ENCODE assay signal across 18 cellular contexts in the genomic region with DNA sequence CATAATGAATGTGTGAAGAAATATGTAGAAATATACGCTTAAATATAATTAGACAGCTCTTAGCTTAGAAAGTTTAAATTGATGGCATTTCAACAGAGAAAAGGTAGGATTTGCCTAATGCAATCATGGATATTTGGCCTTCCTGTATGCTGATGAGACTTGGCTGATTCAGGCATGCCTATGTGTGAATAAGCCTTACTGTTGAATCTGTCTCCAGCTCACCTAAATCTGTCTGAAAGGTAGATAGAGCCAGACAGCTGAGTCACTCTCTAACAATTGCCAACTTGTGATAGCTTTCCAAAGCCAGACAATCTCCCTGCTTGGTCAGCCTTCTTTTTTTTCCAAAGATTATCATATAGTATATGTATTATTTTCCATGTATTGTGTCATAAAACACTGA.
DNase-seq lines count a peak whose midpoint lies in the region; ATAC-seq, FAIRE-seq and TF ChIP-seq lines count a peak whose summit lies in the region.
"Had no signal": no experiment of that assay in that cellular context is flagged by ENCODE, and none has a peak within 500 bp of the region (broad histone marks: within the 10 kb centered on the region; RNA-seq: fewer than 3 reads in every experiment).

No MANE protein-coding gene starts in this region.

- BruUV-seq in HepG2 (replicated peaks; lab: Mats Ljungman, UMichigan) = no TSS peak

- no peak for ATAC-seq in HepG2
- no peak for ATAC-seq in activated naive CD8-positive, alpha-beta T cell treated with anti-CD3 and anti-CD28 coated beads, Interleukin-2, amount 50 U/mL, for 24 hours
- ATAC-seq in HG02973 (IDR thresholded peaks at IDR 0.05; ENCODE audit: unreplicated experiment) = no peak

- FAIRE-seq in HepG2 (lab: Jason Lieb, UNC) = no peak

- H3K4me2 ChIP-seq in HepG2 (ENCODE audit: low read depth, low read length) = no peak overlapping the region

- H3K4me3 ChIP-seq in AG10803 (ENCODE audit: low read length) = no peak overlapping the region
- H3K4me3 ChIP-seq in MG63 = no peak overlapping the region
- no peak overlapping the region for H3K4me3 ChIP-seq in HepG2 (replicated peaks in 1 of 3; ENCODE audit: insufficient read depth in 1 of 3, low read depth in 2 of 3, low read length in 3 of 3)
- H3K4me3 ChIP-seq in right atrium auricular region = no peak overlapping the region
- H3K4me3 ChIP-seq: ovary, tibial artery had no signal

- H4K20me1 ChIP-seq in HepG2 (ENCODE audit: insufficient read depth, low read length) = no peaks in the 10 kb centered on the region

- H3K4me3 Mint-ChIP-seq in activated naive CD8-positive, alpha-beta T cell treated with anti-CD3 and anti-CD28 coated beads, Interleukin-2, amount 50 U/mL, for 24 hours = no peak overlapping the region

- POLR2A ChIA-PET in HepG2 (lab: Yijun Ruan, JAX) = no interaction called here

- H3K27ac Mint-ChIP-seq in activated naive CD8-positive, alpha-beta T cell treated with anti-CD3 and anti-CD28 coated beads, Interleukin-2, amount 50 U/mL, for 24 hours = no peak overlapping the region

- H3K9me3 ChIP-seq in MG63 (no peaks in the 10 kb centered on the region), HepG2 (ENCODE audit: low read length) (peaks cover 54% of the 10 kb centered on the region), right atrium auricular region (no peaks in the 10 kb centered on the region)
- H3K9me3 ChIP-seq: ovary, tibial artery had no signal

- H3K9me3 Mint-ChIP-seq in activated naive CD8-positive, alpha-beta T cell treated with anti-CD3 and anti-CD28 coated beads, Interleukin-2, amount 50 U/mL, for 24 hours = peaks cover 9% of the 10 kb centered on the region

- TF ChIP-seq POLR2A in HepG2 (IDR thresholded peaks at IDR 0.05; ENCODE audit: insufficient read depth in 1 of 2, low read depth in 2 of 2, low read length in 2 of 2) = no peak

- H3K36me3 Mint-ChIP-seq in activated naive CD8-positive, alpha-beta T cell treated with anti-CD3 and anti-CD28 coated beads, Interleukin-2, amount 50 U/mL, for 24 hours (ENCODE audit: low read depth) = no peaks in the 10 kb centered on the region

- H3K9ac ChIP-seq in HepG2 (ENCODE audit: insufficient read depth, low read depth, low read length) = no peak overlapping the region

- H3K36me3 ChIP-seq in MG63 (no peaks in the 10 kb centered on the region), HepG2 (replicated peaks in 1 of 2; ENCODE audit: control insufficient read depth in 1 of 2, insufficient read depth in 2 of 2, low read length in 2 of 2) (no peaks in the 10 kb centered on the region), right atrium auricular region (no peaks in the 10 kb centered on the region)
- H3K36me3 ChIP-seq: ovary, tibial artery had no signal

- DNase-seq in AG10803 (ENCODE audit: low read depth) (peak; percentile 66), MG63 (peak; percentile 14), dermis blood vessel endothelial cell (peak; percentile 74), HepG2 (ENCODE audit: low spot score) (peak; percentile 24), right atrium auricular region (ENCODE audit: low spot score) (no peak), CD1c-positive myeloid dendritic cell (ENCODE audit: extremely low spot score) (no peak)
- DNase-seq in activated naive CD8-positive, alpha-beta T cell treated with anti-CD3 and anti-CD28 coated beads, Interleukin-2, amount 50 U/mL, for 24 hours = no peak
- DNase-seq: activated naive CD4-positive, alpha-beta T cell; cerebellar nuclear complex; DMS79 treated with DMSO at 0.1 percent for 48 hours; Karpas-422; midbrain; NCI-H1694 treated with DMSO at 0.1 percent for 48 hours; NCI-H748 treated with DMSO at 0.1 percent for 48 hours; ovary; SHP77; tibial artery had no signal

- CTCF ChIA-PET in HepG2 (lab: Yijun Ruan, JAX; ENCODE audit: low intra/inter-chr PET ratio, low total read pairs) = no interaction called here

- TF ChIP-seq CTCF in AG10803 (conservative IDR thresholded peaks at IDR 0.05; ENCODE audit: low read length) = no peak
- no peak for TF ChIP-seq CTCF in HepG2 (CRISPR knock-in tag; IDR thresholded peaks at IDR 0.05)
- TF ChIP-seq CTCF in right atrium auricular region (IDR thresholded peaks at IDR 0.05) = no peak

- intact Hi-C loops in HepG2 (cut with micrococcal nuclease; ENCODE audit: unreplicated experiment) = no loop called here

- H3K4me1 Mint-ChIP-seq in activated naive CD8-positive, alpha-beta T cell treated with anti-CD3 and anti-CD28 coated beads, Interleukin-2, amount 50 U/mL, for 24 hours = no peaks in the 10 kb centered on the region

- WGBS in HepG2 (ENCODE audit: low lambda C conversion rate) = 90% methylated on average over 1 of the region's 1 CpG

- TF ChIP-seq RAD21 in HepG2 (CRISPR knock-in tag; IDR thresholded peaks at IDR 0.05) = no peak

- in situ Hi-C loops in HepG2 (cut with HindIII; ENCODE audit: extremely low pct_ligation_motif_present, low pct_unique_long_range_greater_than_20kb) = no loop called here

- TF ChIP-seq EP300 in HepG2 (IDR thresholded peaks at IDR 0.05; ENCODE audit: low read depth in 2 of 2, low read length in 2 of 2) = no peak
- no peak for TF ChIP-seq EP300 in HepG2 (CRISPR knock-in tag; IDR thresholded peaks at IDR 0.05; ENCODE audit: borderline replicate concordance)

- H3K79me2 ChIP-seq in HepG2 (ENCODE audit: insufficient read depth, low read length) = no peaks in the 10 kb centered on the region

- H3K4me1 ChIP-seq in HepG2 (ENCODE audit: insufficient read depth, low read length) = no peaks in the 10 kb centered on the region
- peaks cover 0 to 8% of the 10 kb centered on the region in 2 donors for H3K4me1 ChIP-seq in right atrium auricular region

- no peaks in the 10 kb centered on the region for H3K27me3 Mint-ChIP-seq in activated naive CD8-positive, alpha-beta T cell treated with anti-CD3 and anti-CD28 coated beads, Interleukin-2, amount 50 U/mL, for 24 hours

- H2AFZ ChIP-seq in HepG2 (ENCODE audit: low read length) = no peak overlapping the region

- H3K27ac ChIP-seq in HepG2 (ENCODE audit: extremely low read length, insufficient read depth, low read length) (no peak overlapping the region), right atrium auricular region (peak overlapping the region in 1 of 2 donors; percentile 62)
- H3K27ac ChIP-seq: ovary, tibial artery had no signal

- H3K27me3 ChIP-seq in MG63 (no peaks in the 10 kb centered on the region), HepG2 (ENCODE audit: control insufficient read depth in 1 of 2, insufficient read depth in 2 of 2, low read length in 2 of 2) (no peaks in the 10 kb centered on the region), right atrium auricular region (no peaks in the 10 kb centered on the region)
- H3K27me3 ChIP-seq: ovary, tibial artery had no signal

TF ChIP-seq in HepG2, 621 proteins besides CTCF, POLR2A, EP300 and RAD21:
- TF ChIP-seq RARA (CRISPR knock-in tag; IDR thresholded peaks at IDR 0.05) (no peak), ZFAT (CRISPR knock-in tag; conservative IDR thresholded peaks at IDR 0.05) (no peak), NFE2 (CRISPR knock-in tag; IDR thresholded peaks at IDR 0.05) (peak; percentile 20; the same call in 1 of the 2 replicates)

Comparison
In these comparisons a context has a peak if more than half of its experiments do, and no peak if none do; other contexts are left out.
1. DNase-seq: peak in AG10803 (single experiment), MG63 (single experiment), dermis blood vessel endothelial cell (single experiment) and HepG2 (single experiment); none in activated naive CD8-positive, alpha-beta T cell treated with anti-CD3 and anti-CD28 coated beads, Interleukin-2, amount 50 U/mL, for 24 hours (single experiment), right atrium auricular region (single experiment) and CD1c-positive myeloid dendritic cell (single experiment).